17 cellular contexts compared by ENCODE assay signal in the genomic region with DNA sequence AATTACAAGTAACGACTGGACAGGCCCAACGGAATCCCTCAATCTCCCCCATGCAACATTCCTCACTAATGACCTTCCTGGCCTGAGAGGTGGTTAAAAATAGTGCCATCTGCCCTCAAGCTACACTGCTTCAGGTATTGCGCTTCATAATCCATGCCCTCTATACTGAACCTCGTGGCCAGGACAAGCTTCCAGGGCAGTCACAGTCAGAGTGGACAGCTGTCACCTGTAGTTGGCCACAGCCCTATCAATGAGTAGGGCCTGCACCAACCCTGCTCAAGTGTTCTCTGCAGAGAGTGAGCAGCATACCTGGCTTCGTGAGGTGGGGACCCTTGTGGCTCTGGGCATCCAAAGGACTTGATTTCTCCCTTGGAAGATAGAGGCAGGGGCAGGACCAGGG. TPM values are rescaled to one million over a fixed set of nuclear protein-coding genes. Genes with fewer than 3 reads are reported as not detected.
A peak's percentile ranks its signal among the peaks of the same experiment; 100 is the strongest.
DNase-seq lines count a peak whose midpoint lies in the region; ATAC-seq, FAIRE-seq and TF ChIP-seq lines count a peak whose summit lies in the region.
"Had no signal": no experiment of that assay in that cellular context is flagged by ENCODE, and none has a peak within 500 bp of the region (broad histone marks: within the 10 kb centered on the region; RNA-seq: fewer than 3 reads in every experiment).

No MANE protein-coding gene starts in this region.

- CTCF ChIA-PET in K562 (lab: Yijun Ruan, JAX; ENCODE audit: low intra/inter-chr PET ratio): no interaction called here

- H3K27ac ChIP-seq in HL-60 (replicated peaks) (peak overlapping the region; percentile 51; the same call in 1 of the 2 replicates), K562 (ENCODE audit: extremely low read depth, low read depth, low read length) (no peak overlapping the region), right lobe of liver (peak overlapping the region; percentile 86 to 93 (median 90)), sigmoid colon (peak overlapping the region in 3 of 4 donors; percentile 17 to 72 (median 69))

- TF ChIP-seq RAD21 in K562 (CRISPR knock-in tag; conservative IDR thresholded peaks at IDR 0.05 in 1 of 2, IDR thresholded peaks at IDR 0.05 in 1 of 2): no peak

- no peak for ATAC-seq in K562
- peak in 3 of 4 donors; percentile 9 to 29 (median 22) for ATAC-seq in right lobe of liver
- ATAC-seq in left colon: no peak
- ATAC-seq in HG02970 (IDR thresholded peaks at IDR 0.05; ENCODE audit: low FRiP score, unreplicated experiment): no peak
- no peak for ATAC-seq in activated T-cell treated with anti-CD3 and anti-CD28 coated beads, Interleukin-2, amount 50 U/mL, for 4 hours

- no peaks in the 10 kb centered on the region for H3K79me2 ChIP-seq in K562 (ENCODE audit: control insufficient read depth, insufficient read depth, low read length)

- POLR2A ChIA-PET in K562 (lab: Yijun Ruan, JAX): interaction anchor here (0.8 kb wide), 1 partner anchor 79 kb away, joined by 3 read pairs; a partner anchor contains a TSS

- H4K20me1 ChIP-seq in K562 (replicated peaks; ENCODE audit: control insufficient read depth, insufficient read depth, low read length): no peaks in the 10 kb centered on the region

- no peak overlapping the region for H3K9ac ChIP-seq in K562 (ENCODE audit: insufficient read depth in 1 of 2, low read depth in 2 of 2, low read length in 2 of 2)

- no peaks in the 10 kb centered on the region for H3K9me1 ChIP-seq in K562 (ENCODE audit: control insufficient read depth, insufficient read depth, low read length)

- WGBS in K562 (ENCODE audit: insufficient coverage, low coverage, missing lambda C conversion rate): 66% methylated on average over 5 of the region's 5 CpGs
- 61% methylated on average over 4 of the region's 5 CpGs for WGBS in right lobe of liver (ENCODE audit: insufficient coverage, low coverage, low lambda C conversion rate, missing lambda C conversion rate)
- WGBS in sigmoid colon, 2 donors: 92 to 95% methylated on average over 5 of the region's 5 CpGs

- no peaks in the 10 kb centered on the region for H3K36me3 Mint-ChIP-seq in activated T-cell treated with anti-CD3 and anti-CD28 coated beads, Interleukin-2, amount 50 U/mL, for 4 hours (ENCODE audit: insufficient read depth)
- H3K36me3 Mint-ChIP-seq: CD4-positive, alpha-beta memory T cell had no signal

- H3K4me2 ChIP-seq in K562 (ENCODE audit: insufficient read depth, low read length): no peak overlapping the region

- intact Hi-C loops in K562 (cut with micrococcal nuclease): no loop called here
- intact Hi-C loops in right lobe of liver (cut with DNase I): no loop called here
- intact Hi-C loops in sigmoid colon (cut with DNase I): loop anchor here (5.0 kb wide), 1 partner anchor 52 kb away; a partner anchor contains a TSS
- intact Hi-C loops in left colon (cut with DNase I, micrococcal nuclease): no loop called here

- H3K4me3 Mint-ChIP-seq in activated T-cell treated with anti-CD3 and anti-CD28 coated beads, Interleukin-2, amount 50 U/mL, for 4 hours: no peak overlapping the region
- H3K4me3 Mint-ChIP-seq: B cell; CD4-positive, alpha-beta memory T cell had no signal

- TF ChIP-seq CTCF in HL-60 (IDR thresholded peaks at IDR 0.05; ENCODE audit: insufficient read depth, low read length) (no peak), K562 (IDR thresholded peaks at IDR 0.05 in 2 of 3, conservative IDR thresholded peaks at IDR 0.05 in 1 of 3; ENCODE audit: insufficient read depth in 2 of 3, low read depth in 1 of 3, low read length in 3 of 3) (no peak), right lobe of liver (IDR thresholded peaks at IDR 0.05) (no peak), sigmoid colon (IDR thresholded peaks at IDR 0.05) (no peak)

- in situ Hi-C loops in K562 (cut with MboI): loop anchor here (5.0 kb wide), 1 partner anchor 113 kb away; a partner anchor contains a TSS

- no peaks in the 10 kb centered on the region for H3K27me3 Mint-ChIP-seq in activated T-cell treated with anti-CD3 and anti-CD28 coated beads, Interleukin-2, amount 50 U/mL, for 4 hours (ENCODE audit: low read depth)
- H3K27me3 Mint-ChIP-seq: B cell; CD4-positive, alpha-beta memory T cell had no signal

- H2AFZ ChIP-seq in K562 (ENCODE audit: low read depth, low read length): peak overlapping the region; percentile 41; the same call in 1 of the 2 replicates

- BruUV-seq in K562 (replicated peaks; lab: Mats Ljungman, UMichigan): no TSS peak

- DNase-seq in HL-60 (ENCODE audit: low read depth in 1 of 2, low spot score in 1 of 2) (no peak), K562 (ENCODE audit: extremely low read depth in 1 of 4, low spot score in 3 of 4) (no peak), right lobe of liver (peak in 1 of 3 donors; percentile 68), sigmoid colon (no peak), left colon (no peak)
- DNase-seq in activated T-cell treated with anti-CD3 and anti-CD28 coated beads, Interleukin-2, amount 50 U/mL, for 4 hours: no peak
- no peak for DNase-seq in activated T-cell treated with anti-CD3 and anti-CD28 coated beads, Interleukin-2, amount 50 U/mL, for 1 hour
- DNase-seq: CD4-positive, alpha-beta memory T cell; DMS79; HCEC 1CT; KG1; NCI-H1417 treated with DMSO at 0.1 percent for 48 hours; NCI-H1930; NCI-H446 treated with DMSO at 0.1 percent for 48 hours; NCI-H748 treated with DMSO at 0.1 percent for 48 hours had no signal

- TF ChIP-seq POLR2A in K562 (conservative IDR thresholded peaks at IDR 0.05) (no peak), right lobe of liver (IDR thresholded peaks at IDR 0.05) (no peak), sigmoid colon (IDR thresholded peaks at IDR 0.05) (no peak)

- no peaks in the 10 kb centered on the region for H3K9me3 ChIP-seq in K562 (replicated peaks; ENCODE audit: control insufficient read depth, insufficient read depth, low read depth, low read length)
- H3K9me3 ChIP-seq in right lobe of liver: no peaks in the 10 kb centered on the region
- H3K9me3 ChIP-seq in sigmoid colon: no peaks in the 10 kb centered on the region

- no peak for TF ChIP-seq EP300 in K562 (IDR thresholded peaks at IDR 0.05; ENCODE audit: low read length)
- no peak for TF ChIP-seq EP300 in sigmoid colon (IDR thresholded peaks at IDR 0.05)

- FAIRE-seq in K562 (lab: Jason Lieb, UNC): no peak

- H3K36me3 ChIP-seq in K562 (ENCODE audit: control insufficient read depth, insufficient read depth, low read length): no peaks in the 10 kb centered on the region
- H3K36me3 ChIP-seq in right lobe of liver: no peaks in the 10 kb centered on the region
- H3K36me3 ChIP-seq in sigmoid colon: no peaks in the 10 kb centered on the region

- H3K4me1 ChIP-seq in K562 (replicated peaks in 1 of 2; ENCODE audit: control insufficient read depth in 2 of 2, insufficient read depth in 2 of 2, low read length in 2 of 2) (peaks cover 19 to 28% of the 10 kb centered on the region in 2 experiments), right lobe of liver (peaks cover 0 to 77% (median 33%) of the 10 kb centered on the region in 4 donors), sigmoid colon (peaks cover 0 to 51% (median 36%) of the 10 kb centered on the region in 4 donors)

- H3K4me1 Mint-ChIP-seq in activated T-cell treated with anti-CD3 and anti-CD28 coated beads, Interleukin-2, amount 50 U/mL, for 4 hours (ENCODE audit: low read depth): peaks cover 7% of the 10 kb centered on the region

- no peaks in the 10 kb centered on the region for H3K27me3 ChIP-seq in HL-60 (ENCODE audit: insufficient read depth, poor library complexity, severe bottlenecking)
- H3K27me3 ChIP-seq in K562 (ENCODE audit: control insufficient read depth in 2 of 2, insufficient read depth in 2 of 2, low read length in 2 of 2): no peaks in the 10 kb centered on the region
- H3K27me3 ChIP-seq in right lobe of liver: no peaks in the 10 kb centered on the region
- no peaks in the 10 kb centered on the region for H3K27me3 ChIP-seq in sigmoid colon

- H3K4me3 ChIP-seq in HL-60 (replicated peaks; ENCODE audit: insufficient read depth, low read length) (no peak overlapping the region), K562 (no peak overlapping the region), right lobe of liver (no peak overlapping the region), sigmoid colon (no peak overlapping the region)

- no peaks in the 10 kb centered on the region for H3K9me3 Mint-ChIP-seq in activated T-cell treated with anti-CD3 and anti-CD28 coated beads, Interleukin-2, amount 50 U/mL, for 4 hours
- H3K9me3 Mint-ChIP-seq: CD4-positive, alpha-beta memory T cell had no signal

RNA-seq across cellular contexts. Expression of a gene that starts 46.9 kb away (rescaled TPM):
- 229 and 471 TPM in 2 replicates for total RNA-seq in K562 (2011; cell fraction: chromatin; rRNA removed; ENCODE audit: low replicate concordance)
- 275 and 311 TPM in 2 replicates for total RNA-seq in K562 (2011; cell fraction: nucleolus; rRNA removed)
- total RNA-seq in K562 (2011; cell fraction: nucleoplasm; rRNA removed): 234 and 268 TPM in 2 replicates
- total RNA-seq in K562 (2014; rRNA removed): 11.0 and 38.7 TPM in 2 replicates
- total RNA-seq in K562 (2014; rRNA removed; fragmentation: Illumina TruSeq; extraction: Trizol): 8.5 and 10.7 TPM in 2 replicates
- total RNA-seq in K562 (2015; rRNA removed; fragmentation: Illumina TruSeq; extraction: Trizol): 16.7 and 17.7 TPM in 2 replicates
- total RNA-seq in K562 (2021): 33.6 and 37.9 TPM in 2 replicates
- 28.8 and 56.9 TPM in 2 replicates for polyA plus RNA-seq in K562 (2011; rRNA removed)
- polyA plus RNA-seq in K562 (2011; cell fraction: cytosol; rRNA removed): 31.0 and 40.4 TPM in 2 replicates
- polyA plus RNA-seq in K562 (2011; cell fraction: nucleus; rRNA removed): 155 and 194 TPM in 2 replicates
- polyA plus RNA-seq in K562 (2012): 31.3 and 40.0 TPM in 2 replicates
- 10.9 and 16.9 TPM in 2 replicates for polyA plus RNA-seq in K562 (2014; fragmentation: Illumina TruSeq; extraction: Trizol)
- 1 to 10 TPM; 1.3 to 1.5 TPM for polyA plus RNA-seq in K562 (2014; fragmentation: Nextera tagmentation; extraction: Ambion mirVana)
- 24.8 and 27.8 TPM in 2 replicates for polyA plus RNA-seq in K562 (2014; rRNA removed)
- polyA minus RNA-seq in K562 (2011; rRNA and poly(A)+ RNA removed): 41.6 and 47.9 TPM in 2 replicates
- polyA minus RNA-seq in K562 (2011; cell fraction: cytosol; rRNA and poly(A)+ RNA removed): 59.8 and 102 TPM in 2 replicates
- polyA minus RNA-seq in K562 (2011; cell fraction: nucleus; rRNA and poly(A)+ RNA removed): 62.9 and 86.3 TPM in 2 replicates
- 10 to 100 TPM; 17.1 to 67.7 (median 20.3) TPM for total RNA-seq in right lobe of liver
- 10 to 100 TPM; 42.0 to 72.4 (median 58.6) TPM for total RNA-seq in sigmoid colon
- 10 to 100 TPM; 10.6 to 94.5 (median 11.4) TPM for polyA plus RNA-seq in sigmoid colon
- 100 to 1,000 TPM in 1 of 2 donors, 10 to 100 TPM in 1; 97.2 to 165 TPM for total RNA-seq in left colon
- 1 to 10 TPM; 4.7 to 8.2 (median 7.7) TPM for total RNA-seq in activated T-cell treated with anti-CD3 and anti-CD28 coated beads, Interleukin-2, amount 50 U/mL, for 4 hours

RNA-seq across cellular contexts. Expression of a gene that starts 52.0 kb away (rescaled TPM):
- 8.3 and 17.4 TPM in 2 replicates for total RNA-seq in K562 (2011; cell fraction: chromatin; rRNA removed; ENCODE audit: low replicate concordance)
- 17.3 and 17.6 TPM in 2 replicates for total RNA-seq in K562 (2011; cell fraction: nucleolus; rRNA removed)
- 13.9 and 15.0 TPM in 2 replicates for total RNA-seq in K562 (2011; cell fraction: nucleoplasm; rRNA removed)
- 59.2 and 74.5 TPM in 2 replicates for total RNA-seq in K562 (2014; rRNA removed)
- 34.2 and 41.2 TPM in 2 replicates for total RNA-seq in K562 (2014; rRNA removed; fragmentation: Illumina TruSeq; extraction: Trizol)
- total RNA-seq in K562 (2015; rRNA removed; fragmentation: Illumina TruSeq; extraction: Trizol): 72.3 and 72.6 TPM in 2 replicates
- total RNA-seq in K562 (2021): 76.7 and 80.4 TPM in 2 replicates
- polyA plus RNA-seq in K562 (2011; rRNA removed): 99.9 and 181 TPM in 2 replicates
- 113 and 128 TPM in 2 replicates for polyA plus RNA-seq in K562 (2011; cell fraction: cytosol; rRNA removed)
- 68.2 and 102 TPM in 2 replicates for polyA plus RNA-seq in K562 (2011; cell fraction: nucleus; rRNA removed)
- 68.8 and 135 TPM in 2 replicates for polyA plus RNA-seq in K562 (2012)
- 83.0 and 84.4 TPM in 2 replicates for polyA plus RNA-seq in K562 (2014; fragmentation: Illumina TruSeq; extraction: Trizol)
- polyA plus RNA-seq in K562 (2014; fragmentation: Nextera tagmentation; extraction: Ambion mirVana): 1 to 10 TPM in 1 of 2 experiments, under 1 TPM in 1; 0.70 to 3.1 TPM
- 51.1 and 52.3 TPM in 2 replicates for polyA plus RNA-seq in K562 (2014; rRNA removed)
- 62.2 and 82.4 TPM in 2 replicates for polyA minus RNA-seq in K562 (2011; rRNA and poly(A)+ RNA removed)
- 51.4 and 98.5 TPM in 2 replicates for polyA minus RNA-seq in K562 (2011; cell fraction: cytosol; rRNA and poly(A)+ RNA removed)
- 7.0 and 20.3 TPM in 2 replicates for polyA minus RNA-seq in K562 (2011; cell fraction: nucleus; rRNA and poly(A)+ RNA removed)
- total RNA-seq in right lobe of liver: 100 to 1,000 TPM; 115 to 371 (median 261) TPM
- 100 to 1,000 TPM in 3 of 4 donors, 10 to 100 TPM in 1; 77.2 to 164 (median 116) TPM for total RNA-seq in sigmoid colon
- polyA plus RNA-seq in sigmoid colon: 100 to 1,000 TPM in 1 of 3 donors, 10 to 100 TPM in 2; 43.8 to 210 (median 90.2) TPM
- 100 to 1,000 TPM; 110 to 185 TPM for total RNA-seq in left colon
- 10 to 100 TPM; 32.8 to 45.1 (median 43.3) TPM for total RNA-seq in activated T-cell treated with anti-CD3 and anti-CD28 coated beads, Interleukin-2, amount 50 U/mL, for 4 hours

Comparison
In these comparisons a context has a peak if more than half of its experiments do, and no peak if none do; other contexts are left out.
1. ATAC-seq: peak in right lobe of liver (3 of 4); none in K562 (single experiment), left colon (single experiment), HG02970 (single experiment) and activated T-cell treated with anti-CD3 and anti-CD28 coated beads, Interleukin-2, amount 50 U/mL, for 4 hours (0 of 2).